Comparison of ENCODE assay signal across 22 cellular contexts in the genomic region with DNA sequence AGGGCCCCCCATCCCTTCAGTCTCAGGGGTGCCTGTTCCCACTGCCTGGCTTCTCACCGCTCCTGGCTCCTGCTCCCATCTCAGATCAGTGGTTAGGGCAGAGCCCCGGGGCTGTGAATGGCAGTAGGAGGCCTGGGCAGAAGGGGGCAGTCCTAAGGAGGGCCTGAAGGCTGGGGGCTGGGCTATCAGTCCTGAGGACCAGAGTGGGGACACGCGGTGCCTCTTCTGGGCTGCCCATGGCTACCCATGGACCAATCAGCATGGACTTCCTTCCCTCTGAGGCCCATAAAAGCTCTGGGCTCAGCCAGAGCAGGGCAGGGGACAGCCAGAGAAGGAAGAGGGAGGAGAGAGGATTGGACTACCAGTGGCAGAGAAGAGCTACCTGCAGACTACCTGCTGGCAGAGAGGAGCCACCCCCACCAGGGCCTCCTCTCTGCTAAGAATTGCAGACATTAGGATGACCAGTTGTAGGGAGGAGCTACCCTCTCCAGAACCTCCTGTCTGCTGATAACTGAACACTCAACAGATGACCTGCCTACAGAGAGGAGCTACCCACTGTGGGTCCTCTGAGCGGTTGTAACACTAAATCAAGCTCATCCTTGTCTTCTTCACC. TPM values are rescaled to one million over a fixed set of nuclear protein-coding genes. Genes with fewer than 3 reads are reported as not detected.
A peak's percentile ranks its signal among the peaks of the same experiment; 100 is the strongest.
DNase-seq lines count a peak whose midpoint lies in the region; FAIRE-seq and TF ChIP-seq lines count a peak whose summit lies in the region.
"Had no signal": no experiment of that assay in that cellular context is flagged by ENCODE, and none has a peak within 500 bp of the region (broad histone marks: within the 10 kb centered on the region; RNA-seq: fewer than 3 reads in every experiment).

No MANE protein-coding gene starts in this region.

- peak in 2 of 56 donors; percentile 10 to 15 for TF ChIP-seq CTCF in dorsolateral prefrontal cortex (IDR thresholded peaks at IDR 0.05 in 54 of 56, conservative IDR thresholded peaks at IDR 0.05 in 2 of 56; ENCODE audit: low read depth in 1 of 56, partially characterized antibody in 56 of 56)

- H3K27ac ChIP-seq in angular gyrus (ENCODE audit: low read depth, low read length) (peak overlapping the region; percentile 65), dorsolateral prefrontal cortex (peak overlapping the region in 57 of 59 donors; percentile 45 to 100 (median 82)), substantia nigra (ENCODE audit: low read depth, low read length, poor library complexity, severe bottlenecking) (peak overlapping the region; percentile 81)
- H3K27ac ChIP-seq: C4-2B, GM23248, HL-60 had no signal

- peak; percentile 44 for DNase-seq in Ammon's horn (ENCODE audit: low spot score)
- DNase-seq in dorsolateral prefrontal cortex: peak in 3 of 10 donors; percentile 42 to 63 (median 58)
- DNase-seq in substantia nigra (lab: John Stamatoyannopoulos, UW): peak in 17 of 49 donors; percentile 8 to 39 (median 21)
- no peak for DNase-seq in H54 (ENCODE audit: insufficient read length, low spot score)
- no peak for DNase-seq in activated CD4-positive, alpha-beta T cell treated with anti-CD3 and anti-CD28 coated beads for 4 hours
- no peak for DNase-seq in LoVo (ENCODE audit: low spot score)
- no peak for DNase-seq in globus pallidus (ENCODE audit: low spot score)
- DNase-seq: 8988T; BE2C; Caco-2; CD4-positive, alpha-beta T cell; GM23248; HFFc6 had no signal

- TF ChIP-seq POLR2A in H54 (IDR thresholded peaks at IDR 0.05; ENCODE audit: low read depth, low read length): no peak

- H3K27me3 ChIP-seq in dorsolateral prefrontal cortex: peaks cover 0 to 3% (median 0%) of the 10 kb centered on the region in 45 donors

- no peak for FAIRE-seq in H54 (lab: Jason Lieb, UNC)
- FAIRE-seq: D721Med, G401.6, GM12891, GM18507 had no signal

- H3K4me3 ChIP-seq in dorsolateral prefrontal cortex: no peak overlapping the region
- H3K4me3 ChIP-seq: GM23248 had no signal

- intact Hi-C loops in dorsolateral prefrontal cortex (cut with DNase I): loop anchor here (5.0 to 10.0 kb wide), 4 partner anchors 32 to 277 kb away; a partner anchor contains a TSS

RNA-seq across cellular contexts. Expression of a gene that starts 12.1 kb away (rescaled TPM):
- 10 to 100 TPM; 22.0 to 70.5 (median 39.8) TPM for total RNA-seq in dorsolateral prefrontal cortex

RNA-seq across cellular contexts. Expression of a gene that starts 23.4 kb away (rescaled TPM):
- total RNA-seq in dorsolateral prefrontal cortex: 10 to 100 TPM; 24.3 to 47.1 (median 34.5) TPM
- total RNA-seq: Caco-2; CD4-positive, alpha-beta T cell; GM23248; H4; HFFc6; HT1080 had no signal

RNA-seq across cellular contexts. Expression of a gene that starts 34.0 kb away (rescaled TPM):
- 100 to 1,000 TPM; 315 to 923 (median 541) TPM for total RNA-seq in dorsolateral prefrontal cortex

RNA-seq across cellular contexts. Expression of a gene that starts 35.6 kb away (rescaled TPM):
- total RNA-seq in dorsolateral prefrontal cortex: 1 to 10 TPM in 72 of 120 experiments, under 1 TPM in 39, not detected in 9; 0.39 to 3.3 (median 1.2) TPM
- total RNA-seq: H4 had no signal

RNA-seq across cellular contexts. Expression of a gene that starts 41.7 kb away (rescaled TPM):
- total RNA-seq in dorsolateral prefrontal cortex: 10 to 100 TPM; 25.1 to 48.5 (median 36.7) TPM
